In the genomic region with DNA sequence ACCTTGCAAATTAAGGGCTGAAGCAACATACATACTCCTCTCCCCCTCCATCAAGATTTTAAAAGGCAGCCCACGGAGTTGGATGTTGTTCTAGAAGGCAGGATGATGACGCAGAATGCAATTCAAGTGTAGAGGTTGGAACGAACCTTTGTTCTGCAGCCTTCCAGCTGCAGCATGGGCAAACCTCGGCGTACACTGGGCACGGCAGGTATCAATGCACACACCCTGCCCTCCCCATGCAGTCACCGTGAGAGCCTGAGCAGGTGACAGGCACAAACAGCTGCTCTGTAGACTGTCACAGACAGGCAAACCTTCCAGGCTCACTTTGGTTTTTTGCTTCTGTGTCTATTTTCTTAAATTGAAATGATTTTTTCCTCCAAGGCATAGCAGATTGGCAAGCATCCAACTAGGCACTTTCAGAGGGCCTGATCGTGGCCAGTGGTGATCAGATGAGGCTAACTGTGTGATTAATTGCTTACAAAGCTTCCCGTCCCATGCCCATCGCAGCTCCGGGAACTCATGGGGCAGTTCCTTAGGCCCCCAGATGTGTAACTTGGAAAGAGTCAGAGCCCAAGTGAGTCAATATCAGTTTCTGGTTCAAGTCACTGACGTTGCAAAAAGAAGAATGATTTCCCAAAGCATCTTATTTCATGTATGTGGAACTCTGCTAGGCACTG, we compare ENCODE assay signal across 9 cellular contexts.
DNase-seq lines count a peak whose midpoint lies in the region; FAIRE-seq and TF ChIP-seq lines count a peak whose summit lies in the region.
"Had no signal": no experiment of that assay in that cellular context is flagged by ENCODE, and none has a peak within 500 bp of the region (broad histone marks: within the 10 kb centered on the region; RNA-seq: fewer than 3 reads in every experiment).

No MANE protein-coding gene starts in this region.

- no peaks in the 10 kb centered on the region for H3K27me3 ChIP-seq in ascending aorta
- no peaks in the 10 kb centered on the region for H3K27me3 ChIP-seq in mesenchymal stem cell (ENCODE audit: control insufficient read depth in 1 of 2, insufficient read depth in 1 of 2, low read length in 2 of 2)
- H3K27me3 ChIP-seq: tibial artery had no signal

- H3K4me2 ChIP-seq in mesenchymal stem cell (ENCODE audit: low read length, poor library complexity, severe bottlenecking) = no peak overlapping the region

- H4K91ac ChIP-seq in mesenchymal stem cell (ENCODE audit: low read length) = no peak overlapping the region

- no peak overlapping the region for H2AK5ac ChIP-seq in mesenchymal stem cell (ENCODE audit: low read length, severe bottlenecking)

- H3K4me1 ChIP-seq in ascending aorta (peaks cover 29 to 68% of the 10 kb centered on the region in 2 donors), mesenchymal stem cell (ENCODE audit: control insufficient read depth, insufficient read depth, low read depth, low read length) (peaks cover 45% of the 10 kb centered on the region)

- H3K4me3 ChIP-seq in ascending aorta (no peak overlapping the region), mesenchymal stem cell (ENCODE audit: insufficient read depth in 1 of 2, low read depth in 1 of 2, low read length in 2 of 2) (peak overlapping the region in 1 of 2 experiments; percentile 47)
- H3K4me3 ChIP-seq: tibial artery had no signal

- H3K36me3 ChIP-seq in ascending aorta (no peaks in the 10 kb centered on the region), mesenchymal stem cell (ENCODE audit: control insufficient read depth in 1 of 2, insufficient read depth in 2 of 2, low read depth in 1 of 2, low read length in 2 of 2) (no peaks in the 10 kb centered on the region)
- H3K36me3 ChIP-seq: tibial artery had no signal

- H3K23ac ChIP-seq in mesenchymal stem cell (ENCODE audit: low read length in 2 of 2) = no peak overlapping the region

- no peak for TF ChIP-seq POLR2A in GM12892 (IDR thresholded peaks at IDR 0.05; ENCODE audit: low read depth, low read length)

- no peak for FAIRE-seq in GM12892 (lab: Jason Lieb, UNC)
- no peak for FAIRE-seq in HTR-8/SVneo (lab: Jason Lieb, UNC)

- H3K9me3 ChIP-seq in ascending aorta (no peaks in the 10 kb centered on the region), mesenchymal stem cell (ENCODE audit: control insufficient read depth, low read length) (no peaks in the 10 kb centered on the region)
- H3K9me3 ChIP-seq: tibial artery had no signal

- H4K8ac ChIP-seq in mesenchymal stem cell (ENCODE audit: low read length) = no peak overlapping the region

- TF ChIP-seq CTCF in ascending aorta (IDR thresholded peaks at IDR 0.05) = no peak

- H3K27ac ChIP-seq in ascending aorta (peak overlapping the region; percentile 74 to 77), mesenchymal stem cell (ENCODE audit: low read length, poor library complexity, severe bottlenecking) (no peak overlapping the region)

- H2BK15ac ChIP-seq in mesenchymal stem cell (ENCODE audit: low read depth, poor library complexity, severe bottlenecking) = no peak overlapping the region

- H2BK120ac ChIP-seq in mesenchymal stem cell (ENCODE audit: low read depth, low read length) = no peak overlapping the region

- H2AFZ ChIP-seq in mesenchymal stem cell (ENCODE audit: low read depth, low read length) = no peak overlapping the region

- WGBS in mesenchymal stem cell = 48% methylated on average over 12 of the region's 12 CpGs

- H3K4ac ChIP-seq in mesenchymal stem cell (ENCODE audit: low read depth in 1 of 2, low read length in 2 of 2) = no peak overlapping the region

- intact Hi-C loops in ascending aorta (cut with DNase I) = loop anchor here (1.0 kb wide), 2 partner anchors 24 to 47 kb away; no protein-coding TSS in a partner anchor

- H2BK5ac ChIP-seq in mesenchymal stem cell (ENCODE audit: low read depth, low read length, poor library complexity, severe bottlenecking) = no peak overlapping the region

- DNase-seq in DMS53 treated with DMSO at 0.1 percent for 48 hours (lab: John Stamatoyannopoulos, UW; ENCODE audit: unreplicated experiment) (peak; percentile 88), NCI-H2107 (lab: John Stamatoyannopoulos, UW) (peak; percentile 84), ascending aorta (ENCODE audit: low spot score in 2 of 2) (peak in 1 of 2 donors; percentile 89), mesenchymal stem cell (peak; percentile 74), GM12892 (ENCODE audit: insufficient read length) (no peak), ecto neural progenitor cell (ENCODE audit: low spot score) (no peak), middle frontal gyrus (ENCODE audit: extremely low spot score, low spot score) (no peak), HTR-8/SVneo (ENCODE audit: insufficient read length, low spot score) (no peak)

- H3K14ac ChIP-seq in mesenchymal stem cell (ENCODE audit: low read length in 2 of 2) = no peak overlapping the region

- H2BK12ac ChIP-seq in mesenchymal stem cell (ENCODE audit: low read length in 2 of 2) = peak overlapping the region in 1 of 2 experiments; percentile 33

- H3K79me1 ChIP-seq in mesenchymal stem cell (replicated peaks; ENCODE audit: low read length, poor library complexity, severe bottlenecking) = peaks cover 30% of the 10 kb centered on the region

- peak overlapping the region in 1 of 2 experiments; percentile 0 for H3K18ac ChIP-seq in mesenchymal stem cell (ENCODE audit: low read depth in 1 of 2, low read length in 2 of 2)

- peak overlapping the region; percentile 61 for H3K9ac ChIP-seq in mesenchymal stem cell (ENCODE audit: low read length)

Comparison
In these comparisons a context has a peak if more than half of its experiments do, and no peak if none do; other contexts are left out.
1. DNase-seq: peak in DMS53 treated with DMSO at 0.1 percent for 48 hours (single experiment), NCI-H2107 (single experiment) and mesenchymal stem cell (single experiment); none in GM12892 (single experiment), ecto neural progenitor cell (single experiment), middle frontal gyrus (single experiment) and HTR-8/SVneo (single experiment).